In genomic region chr19:2425622-2426581, GRCh38 we compare ENCODE assay signal across 8 cellular contexts. TPM values are rescaled to one million over a fixed set of nuclear protein-coding genes. Genes with fewer than 3 reads are reported as not detected.
DNase-seq lines count a peak whose midpoint lies in the region; ATAC-seq and TF ChIP-seq lines count a peak whose summit lies in the region.

No MANE protein-coding gene starts in this region.

- DNase-seq in Calu3 (no peak), endothelial cell (ENCODE audit: low spot score) (no peak), osteocyte (ENCODE audit: extremely low spot score, unreplicated experiment) (no peak), AG20443 (ENCODE audit: low spot score) (no peak), tibial nerve (ENCODE audit: low spot score in 2 of 2) (no peak)
- no peak for DNase-seq in activated effector memory CD4-positive, alpha-beta T cell treated with anti-CD3 and anti-CD28 coated beads, Interleukin-2, amount 50 U/mL, for 16 hours

- TF ChIP-seq CTCF in Calu3 (IDR thresholded peaks at IDR 0.05; ENCODE audit: unreplicated experiment), result no peak
- TF ChIP-seq CTCF in OCI-LY1 (IDR thresholded peaks at IDR 0.05; ENCODE audit: low read length), result no peak
- no peak for TF ChIP-seq CTCF in endothelial cell (IDR thresholded peaks at IDR 0.05; ENCODE audit: unreplicated experiment)
- no peak for TF ChIP-seq CTCF in osteocyte (IDR thresholded peaks at IDR 0.05)
- no peak for TF ChIP-seq CTCF in tibial nerve (IDR thresholded peaks at IDR 0.05)

- no peaks in the 10 kb centered on the region for H3F3A ChIP-seq in OCI-LY1 (ENCODE audit: insufficient read depth, low read length)

- H3K4me3 ChIP-seq in OCI-LY1 (ENCODE audit: low read depth, low read length, poor library complexity, severe bottlenecking) (peak overlapping the region; percentile 77), tibial nerve (peak overlapping the region in 2 of 4 donors; percentile 58 to 84)

- no peak for TF ChIP-seq EP300 in tibial nerve (IDR thresholded peaks at IDR 0.05)

- H2AFZ ChIP-seq in OCI-LY1 (ENCODE audit: low read length), result no peak overlapping the region

- peaks cover 45% of the 10 kb centered on the region for H3K36me3 ChIP-seq in OCI-LY1 (ENCODE audit: insufficient read depth, low read length)
- H3K36me3 ChIP-seq in tibial nerve, result peaks cover 0 to 42% (median 0%) of the 10 kb centered on the region in 3 donors

- H3K27ac ChIP-seq in OCI-LY1 (ENCODE audit: low read depth, low read length, poor library complexity, severe bottlenecking) (no peak overlapping the region), tibial nerve (no peak overlapping the region)

- CTCF ChIA-PET in Calu3 (lab: Charles Lee), result no interaction called here

- H3K9me3 ChIP-seq in OCI-LY1 (ENCODE audit: low read length) (no peaks in the 10 kb centered on the region), tibial nerve (no peaks in the 10 kb centered on the region)

- H3K4me3 Mint-ChIP-seq in Calu3 (ENCODE audit: low read depth, unreplicated experiment) (peak overlapping the region; percentile 93), endothelial cell (ENCODE audit: unreplicated experiment) (peak overlapping the region; percentile 91), osteocyte (ENCODE audit: unreplicated experiment) (peak overlapping the region; percentile 92)

- H3K9ac ChIP-seq in OCI-LY1 (ENCODE audit: low read length), result peak overlapping the region; percentile 87

- H3K36me3 Mint-ChIP-seq in Calu3 (ENCODE audit: insufficient read depth, unreplicated experiment) (peaks cover 31% of the 10 kb centered on the region), endothelial cell (ENCODE audit: low read depth, unreplicated experiment) (peaks cover 13% of the 10 kb centered on the region), osteocyte (ENCODE audit: unreplicated experiment) (peaks cover 4% of the 10 kb centered on the region)

- ATAC-seq in HG02588 (IDR thresholded peaks at IDR 0.05; ENCODE audit: unreplicated experiment), result no peak

- peak overlapping the region; percentile 99 for H3K4me2 ChIP-seq in OCI-LY1 (ENCODE audit: low read length)

- no TSS peak for BruUV-seq in Calu3 (replicated peaks; lab: Mats Ljungman, UMichigan)

- no peaks in the 10 kb centered on the region for H3K4me1 Mint-ChIP-seq in Calu3 (ENCODE audit: low read depth, unreplicated experiment)
- H3K4me1 Mint-ChIP-seq in endothelial cell (ENCODE audit: unreplicated experiment), result peaks cover 10% of the 10 kb centered on the region
- H3K4me1 Mint-ChIP-seq in osteocyte (ENCODE audit: unreplicated experiment), result peaks cover 17% of the 10 kb centered on the region

- peaks cover 14% of the 10 kb centered on the region for H3K79me2 ChIP-seq in OCI-LY1 (ENCODE audit: insufficient read depth, low read length)

- H3K27me3 ChIP-seq in OCI-LY1 (ENCODE audit: insufficient read depth, low read length) (no peaks in the 10 kb centered on the region), tibial nerve (no peaks in the 10 kb centered on the region)

- H4K20me1 ChIP-seq in OCI-LY1 (ENCODE audit: insufficient read depth, low read length), result no peaks in the 10 kb centered on the region

- intact Hi-C loops in Calu3 (cut with micrococcal nuclease; ENCODE audit: unreplicated experiment), result no loop called here

- WGBS in tibial nerve, 2 donors, result 60 to 79% methylated on average over 17 to 24 of the region's 29 CpGs

- H3K27me3 Mint-ChIP-seq in Calu3 (ENCODE audit: unreplicated experiment) (no peaks in the 10 kb centered on the region), endothelial cell (ENCODE audit: unreplicated experiment) (peaks cover 11% of the 10 kb centered on the region), osteocyte (ENCODE audit: unreplicated experiment) (no peaks in the 10 kb centered on the region)

- H3K9me2 ChIP-seq in OCI-LY1 (ENCODE audit: low read depth, low read length), result no peaks in the 10 kb centered on the region

- no peak overlapping the region for H3K27ac Mint-ChIP-seq in Calu3 (ENCODE audit: unreplicated experiment)
- H3K27ac Mint-ChIP-seq in endothelial cell (ENCODE audit: unreplicated experiment), result peak overlapping the region; percentile 10
- H3K27ac Mint-ChIP-seq in osteocyte (ENCODE audit: unreplicated experiment), result peak overlapping the region; percentile 77

- H3K9me3 Mint-ChIP-seq in Calu3 (ENCODE audit: low read depth, unreplicated experiment) (no peaks in the 10 kb centered on the region), endothelial cell (ENCODE audit: unreplicated experiment) (no peaks in the 10 kb centered on the region), osteocyte (ENCODE audit: unreplicated experiment) (no peaks in the 10 kb centered on the region)

- no peak for TF ChIP-seq POLR2A in tibial nerve (IDR thresholded peaks at IDR 0.05)

- H3K4me1 ChIP-seq in OCI-LY1 (ENCODE audit: insufficient read depth, low read length, severe bottlenecking) (peaks cover 26% of the 10 kb centered on the region), tibial nerve (peaks cover 0 to 38% (median 18%) of the 10 kb centered on the region in 4 donors)

RNA-seq across cellular contexts. Expression of gene TIMM13, which starts 1.5 kb away (rescaled TPM):
- total RNA-seq in Calu3 (2022) (75.8 and 81.8 TPM in 2 replicates), endothelial cell (ENCODE audit: unreplicated experiment) (117 TPM), osteocyte (108 and 109 TPM in 2 replicates), tibial nerve (10 to 100 TPM; 28.8 to 48.9 (median 32.3) TPM)

RNA-seq across cellular contexts. Expression of gene LMNB2, which starts 30.9 kb away (rescaled TPM):
- 88.0 and 109 TPM in 2 replicates for total RNA-seq in Calu3 (2022)
- total RNA-seq in endothelial cell (ENCODE audit: unreplicated experiment), result 49.6 TPM
- 40.2 and 40.8 TPM in 2 replicates for total RNA-seq in osteocyte
- total RNA-seq in tibial nerve, result 10 to 100 TPM; 15.3 to 53.1 (median 25.9) TPM

RNA-seq across cellular contexts. Expression of gene GADD45B, which starts 50.0 kb away (rescaled TPM):
- 26.3 and 36.5 TPM in 2 replicates for total RNA-seq in Calu3 (2022)
- total RNA-seq in endothelial cell (ENCODE audit: unreplicated experiment), result 1.2 TPM
- 148 and 165 TPM in 2 replicates for total RNA-seq in osteocyte
- 100 to 1,000 TPM; 230 to 440 (median 337) TPM for total RNA-seq in tibial nerve

Comparison
In these comparisons a context has a peak if more than half of its experiments do, and no peak if none do; other contexts are left out.
1. RNA of gene GADD45B, which starts 50.0 kb away (total RNA-seq): 230 to 440 TPM in tibial nerve, 148 to 165 TPM in osteocyte and 26.3 to 36.5 TPM in Calu3; 1.2 TPM in endothelial cell (single experiment); every median in the first group is over 10 times any median in the second.
2. Peak in every context shown above with its lines, with median percentiles within 50 percentile points of each other: H3K4me3 Mint-ChIP-seq.